In the genomic region with DNA sequence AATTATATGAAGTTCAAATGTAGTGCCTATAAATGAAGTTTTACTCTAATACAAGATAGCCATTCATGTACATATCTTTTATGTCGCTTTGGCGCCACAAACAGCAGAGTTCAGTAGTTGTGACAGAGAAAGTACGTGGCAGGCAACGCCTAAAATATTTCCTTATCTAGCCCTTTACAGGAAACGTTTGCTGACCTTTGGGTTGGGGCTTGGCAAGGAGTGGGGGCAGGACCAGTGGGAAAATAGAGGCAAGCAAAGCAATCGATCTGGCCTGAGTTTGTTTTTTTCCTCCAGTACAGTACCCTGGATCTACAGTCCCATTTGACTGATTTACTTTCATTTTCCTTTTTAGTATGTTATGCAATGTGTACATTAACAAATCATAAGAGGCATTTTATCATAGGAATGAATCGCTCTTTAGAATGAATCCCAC, we compare ENCODE assay signal across 8 cellular contexts. TPM values are rescaled to one million over a fixed set of nuclear protein-coding genes. Genes with fewer than 3 reads are reported as not detected.
DNase-seq lines count a peak whose midpoint lies in the region; ATAC-seq and TF ChIP-seq lines count a peak whose summit lies in the region.

No MANE protein-coding gene starts in this region.

- peaks cover 21% of the 10 kb centered on the region for H3K27me3 Mint-ChIP-seq in activated naive CD4-positive, alpha-beta T cell treated with anti-CD3 and anti-CD28 coated beads, Interleukin-2, amount 10 ng/mL, durations not matched to agents 7 days and 5 days
- H3K27me3 Mint-ChIP-seq in endothelial cell (ENCODE audit: unreplicated experiment), result peaks cover 2% of the 10 kb centered on the region

- DNase-seq in H4 (ENCODE audit: low spot score), result peak; percentile 19
- DNase-seq in activated naive CD4-positive, alpha-beta T cell treated with anti-CD3 and anti-CD28 coated beads, Interleukin-2, amount 10 ng/mL, durations not matched to agents 7 days and 5 days, result peak; percentile 43
- peak; percentile 82 for DNase-seq in left lobe of liver (ENCODE audit: low spot score)
- DNase-seq in islet precursor cell, result no peak
- DNase-seq in mesendoderm, result no peak
- no peak for DNase-seq in endothelial cell (ENCODE audit: low spot score)

- no peak overlapping the region for H3K9ac ChIP-seq in mesendoderm (ENCODE audit: low read length)

- no peak for TF ChIP-seq CTCF in endothelial cell (IDR thresholded peaks at IDR 0.05; ENCODE audit: unreplicated experiment)

- H3K27ac ChIP-seq in KOPT-K1 (ENCODE audit: low read depth, low read length, poor library complexity, severe bottlenecking) (peak overlapping the region; percentile 54), mesendoderm (ENCODE audit: low read depth, low read length) (no peak overlapping the region)

- no peaks in the 10 kb centered on the region for H3K79me1 ChIP-seq in mesendoderm (ENCODE audit: low read length)

- CTCF ChIA-PET in activated naive CD4-positive, alpha-beta T cell treated with anti-CD3 and anti-CD28 coated beads, Interleukin-2, amount 10 ng/mL, durations not matched to agents 7 days and 5 days (lab: Charles Lee), result no interaction called here

- H3K4me1 Mint-ChIP-seq in activated naive CD4-positive, alpha-beta T cell treated with anti-CD3 and anti-CD28 coated beads, Interleukin-2, amount 10 ng/mL, durations not matched to agents 7 days and 5 days, result peaks cover 22% of the 10 kb centered on the region
- no peaks in the 10 kb centered on the region for H3K4me1 Mint-ChIP-seq in endothelial cell (ENCODE audit: unreplicated experiment)

- H3K27me3 ChIP-seq in mesendoderm (ENCODE audit: insufficient read depth, low read length, poor library complexity), result no peaks in the 10 kb centered on the region

- H3K4me1 ChIP-seq in mesendoderm (ENCODE audit: control insufficient read depth, low read depth, low read length), result no peaks in the 10 kb centered on the region

- no peak overlapping the region for H3K56ac ChIP-seq in mesendoderm (ENCODE audit: low read length)

- H3K4ac ChIP-seq in mesendoderm (ENCODE audit: low read depth, low read length), result no peak overlapping the region

- H3K9me3 ChIP-seq in KOPT-K1 (ENCODE audit: insufficient read depth, low read length, poor library complexity, severe bottlenecking), result no peaks in the 10 kb centered on the region

- H2BK5ac ChIP-seq in mesendoderm (ENCODE audit: low read length), result no peak overlapping the region

- H3K36me3 ChIP-seq in KOPT-K1 (ENCODE audit: insufficient read depth, low read length) (no peaks in the 10 kb centered on the region), mesendoderm (ENCODE audit: control insufficient read depth, insufficient read depth, low read length) (no peaks in the 10 kb centered on the region)

- H4K8ac ChIP-seq in mesendoderm (ENCODE audit: low read depth, low read length), result no peak overlapping the region

- no peak overlapping the region for H3K4me2 ChIP-seq in mesendoderm (ENCODE audit: low read length)

- H2BK15ac ChIP-seq in mesendoderm (replicated peaks; ENCODE audit: low read depth), result no peak overlapping the region

- no peaks in the 10 kb centered on the region for H3K9me3 Mint-ChIP-seq in activated naive CD4-positive, alpha-beta T cell treated with anti-CD3 and anti-CD28 coated beads, Interleukin-2, amount 10 ng/mL, durations not matched to agents 7 days and 5 days
- no peaks in the 10 kb centered on the region for H3K9me3 Mint-ChIP-seq in endothelial cell (ENCODE audit: unreplicated experiment)

- no peak overlapping the region for H4K5ac ChIP-seq in mesendoderm (ENCODE audit: low read length)

- no peak overlapping the region for H2BK120ac ChIP-seq in mesendoderm (ENCODE audit: low read depth, low read length)

- no peak overlapping the region for H3K4me3 ChIP-seq in mesendoderm (ENCODE audit: low read length)

- no CpG with 5 or more reads among the region's 7 CpGs for whole genome bisulfite sequencing in mesendoderm (ENCODE audit: extremely low coverage, insufficient coverage, low lambda C conversion rate)

- H3K27ac Mint-ChIP-seq in activated naive CD4-positive, alpha-beta T cell treated with anti-CD3 and anti-CD28 coated beads, Interleukin-2, amount 10 ng/mL, durations not matched to agents 7 days and 5 days, result peak overlapping the region; percentile 75
- H3K27ac Mint-ChIP-seq in endothelial cell (ENCODE audit: unreplicated experiment), result no peak overlapping the region

- H3K18ac ChIP-seq in mesendoderm (ENCODE audit: low read length), result no peak overlapping the region

- H3K23ac ChIP-seq in mesendoderm (ENCODE audit: low read length), result no peak overlapping the region

- H2AK5ac ChIP-seq in mesendoderm (ENCODE audit: low read length), result no peak overlapping the region

- no peaks in the 10 kb centered on the region for H3K36me3 Mint-ChIP-seq in activated naive CD4-positive, alpha-beta T cell treated with anti-CD3 and anti-CD28 coated beads, Interleukin-2, amount 10 ng/mL, durations not matched to agents 7 days and 5 days
- no peaks in the 10 kb centered on the region for H3K36me3 Mint-ChIP-seq in endothelial cell (ENCODE audit: low read depth, unreplicated experiment)

- H3K4me3 Mint-ChIP-seq in activated naive CD4-positive, alpha-beta T cell treated with anti-CD3 and anti-CD28 coated beads, Interleukin-2, amount 10 ng/mL, durations not matched to agents 7 days and 5 days, result peak overlapping the region; percentile 67
- no peak overlapping the region for H3K4me3 Mint-ChIP-seq in endothelial cell (ENCODE audit: unreplicated experiment)

- peak; percentile 90 for ATAC-seq in GM18502 (IDR thresholded peaks at IDR 0.05; ENCODE audit: poor library complexity, unreplicated experiment)
- peak; percentile 89 for ATAC-seq in left lobe of liver

- H3K79me2 ChIP-seq in mesendoderm (ENCODE audit: control insufficient read depth, insufficient read depth, low read length), result no peaks in the 10 kb centered on the region

RNA-seq across cellular contexts. Expression of gene CCDC68, which starts 13.1 kb away (rescaled TPM):
- not detected in 2 replicates for total RNA-seq in H4 (2014; rRNA removed; shearing (Covaris generic))
- 4.6 TPM for total RNA-seq in left lobe of liver
- 0.59 TPM for polyA plus RNA-seq in mesendoderm (2013, experiment 1 of 2)
- polyA plus RNA-seq in mesendoderm (2013, experiment 2 of 2), result 0.55 TPM
- 0.87 TPM for total RNA-seq in endothelial cell (ENCODE audit: unreplicated experiment)

Comparison
In these comparisons a context has a peak if more than half of its experiments do, and no peak if none do; other contexts are left out.
1. DNase-seq: peak in H4 (single experiment), activated naive CD4-positive, alpha-beta T cell treated with anti-CD3 and anti-CD28 coated beads, Interleukin-2, amount 10 ng/mL, durations not matched to agents 7 days and 5 days (single experiment) and left lobe of liver (single experiment); none in islet precursor cell (single experiment), mesendoderm (single experiment) and endothelial cell (single experiment).